ENCODE assay signal across 8 cellular contexts in the genomic region with DNA sequence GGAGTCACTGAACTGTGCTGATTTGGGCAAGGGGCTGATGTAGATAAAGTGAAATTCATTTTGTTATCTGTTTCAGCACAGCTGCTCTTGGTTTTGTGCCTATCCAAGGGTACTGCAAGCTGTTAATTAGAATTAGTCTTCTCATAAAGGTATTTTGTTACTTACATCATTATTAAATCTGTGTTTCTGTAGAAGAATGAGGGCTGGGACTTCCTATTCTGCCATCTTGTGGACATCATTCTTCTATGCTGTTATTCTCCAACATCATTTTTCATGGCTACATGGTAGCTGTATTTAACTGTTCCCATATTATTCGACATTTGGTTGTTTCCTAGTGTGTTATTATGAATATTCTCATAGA.
A peak's percentile ranks its signal among the peaks of the same experiment; 100 is the strongest.
DNase-seq lines count a peak whose midpoint lies in the region; FAIRE-seq and TF ChIP-seq lines count a peak whose summit lies in the region.

No MANE protein-coding gene starts in this region.

- peak; percentile 9 for DNase-seq in NCI-H1694 treated with DMSO at 0.1 percent for 48 hours (lab: John Stamatoyannopoulos, UW)
- DNase-seq in NCI-H1694 (lab: John Stamatoyannopoulos, UW): no peak
- DNase-seq in NCI-H146 treated with DMSO at 0.1 percent for 48 hours (lab: John Stamatoyannopoulos, UW; ENCODE audit: unreplicated experiment): peak; percentile 31
- peak; percentile 73 for DNase-seq in renal cortical epithelial cell (ENCODE audit: low read depth)
- no peak for DNase-seq in retina
- no peak for DNase-seq in GM13976 (ENCODE audit: low spot score)
- DNase-seq in COLO668 (lab: John Stamatoyannopoulos, UW; ENCODE audit: unreplicated experiment): no peak

- in situ Hi-C loops in GM13976 (cut with MboI; ENCODE audit: low sequenced_read_pairs, unreplicated experiment): loop anchor here (10.0 to 25.0 kb wide), 2 partner anchors 192 to 550 kb away; no protein-coding TSS in a partner anchor

- no peak for TF ChIP-seq CTCF in GM13976 (IDR thresholded peaks at IDR 0.05; ENCODE audit: borderline replicate concordance, control extremely low read depth, extremely low read depth, insufficient read depth, missing control alignments)

- peak; percentile 4 for FAIRE-seq in endometrium (lab: Jason Lieb, UNC)

Comparison
In these comparisons a context has a peak if more than half of its experiments do, and no peak if none do; other contexts are left out.
1. DNase-seq: peak in NCI-H1694 treated with DMSO at 0.1 percent for 48 hours (single experiment), NCI-H146 treated with DMSO at 0.1 percent for 48 hours (single experiment) and renal cortical epithelial cell (single experiment); none in NCI-H1694 (single experiment), retina (single experiment), GM13976 (single experiment) and COLO668 (single experiment).